In genomic region chr7:42315631-42316030, GRCh38 we compare ENCODE assay signal across 13 cellular contexts.
DNase-seq lines count a peak whose midpoint lies in the region; ATAC-seq and TF ChIP-seq lines count a peak whose summit lies in the region.
"Had no signal": no experiment of that assay in that cellular context is flagged by ENCODE, and none has a peak within 500 bp of the region (broad histone marks: within the 10 kb centered on the region; RNA-seq: fewer than 3 reads in every experiment).

No MANE protein-coding gene starts in this region.

- H3K36me3 ChIP-seq in PC-3 (ENCODE audit: low read depth, low read length) (no peaks in the 10 kb centered on the region), HAP-1 (replicated peaks) (no peaks in the 10 kb centered on the region)

- no peak for TF ChIP-seq CTCF in PC-3 (conservative IDR thresholded peaks at IDR 0.05; ENCODE audit: low read depth, low read length)

- H3K4me1 Mint-ChIP-seq in stimulated activated naive B cell treated with anti-CD40 and anti-IgM and Interleukin-4, amounts not matched to agents 10 μg/mL and 1 μg/mL and 100 μg/mL, for 72 hours = peaks cover 2 to 9% of the 10 kb centered on the region in 2 donors
- H3K4me1 Mint-ChIP-seq: T-helper 17 cell had no signal

- H3K4me3 Mint-ChIP-seq in stimulated activated naive B cell treated with anti-CD40 and anti-IgM and Interleukin-4, amounts not matched to agents 10 μg/mL and 1 μg/mL and 100 μg/mL, for 72 hours = no peak overlapping the region
- H3K4me3 Mint-ChIP-seq: CD8-positive, alpha-beta T cell; stimulated activated naive CD8-positive, alpha-beta T cell treated with anti-CD3 and anti-CD28 coated beads, Interleukin-15, Interleukin-2, amounts not matched to agents 100 ng/mL and 50 ng/mL, for 24 hours; T-helper 17 cell had no signal

- no peak overlapping the region for H3K27ac ChIP-seq in PC-3 (ENCODE audit: low read length)
- no peak overlapping the region for H3K27ac ChIP-seq in epithelial cell of prostate

- intact Hi-C loops in PC-3 (cut with micrococcal nuclease) = loop anchor here (5.0 kb wide), 1 partner anchor 252 kb away; no protein-coding TSS in a partner anchor

- no peak overlapping the region for H3K27ac Mint-ChIP-seq in stimulated activated naive B cell treated with anti-CD40 and anti-IgM and Interleukin-4, amounts not matched to agents 10 μg/mL and 1 μg/mL and 100 μg/mL, for 72 hours
- H3K27ac Mint-ChIP-seq: CD8-positive, alpha-beta T cell; stimulated activated naive CD8-positive, alpha-beta T cell treated with anti-CD3 and anti-CD28 coated beads, Interleukin-15, Interleukin-2, amounts not matched to agents 100 ng/mL and 50 ng/mL, for 24 hours; T-helper 17 cell had no signal

- peak; percentile 25 for DNase-seq in EL
- DNase-seq in PC-3 = peak; percentile 69
- DNase-seq in epithelial cell of prostate (ENCODE audit: low read depth, low spot score) = peak; percentile 8
- DNase-seq in renal cortical epithelial cell (ENCODE audit: low read depth) = peak; percentile 66
- no peak for DNase-seq in ACHN
- no peak for DNase-seq in HAP-1 (ENCODE audit: low spot score in 2 of 2)
- no peak for DNase-seq in NCI-H2196 (lab: John Stamatoyannopoulos, UW; ENCODE audit: unreplicated experiment)
- DNase-seq in stimulated activated naive B cell treated with anti-CD40 and anti-IgM and Interleukin-4, amounts not matched to agents 10 μg/mL and 1 μg/mL and 100 μg/mL, for 72 hours = no peak
- DNase-seq: activated CD4-positive, alpha-beta T cell treated with anti-CD3 and anti-CD28 coated beads, Interleukin-2, amount 50 U/mL, for 1 hour; CD8-positive, alpha-beta T cell; stimulated activated CD4-positive, alpha-beta T cell treated with anti-CD3 and anti-CD28 coated beads, Interleukin-4, amount 100 ng/mL, for 1 hour; T-helper 17 cell had no signal

- H4K20me1 ChIP-seq in PC-3 (ENCODE audit: low read length) = no peaks in the 10 kb centered on the region

- H3K4me1 ChIP-seq in PC-3 (ENCODE audit: insufficient read depth, low read length) (peaks cover 32% of the 10 kb centered on the region), HAP-1 (no peaks in the 10 kb centered on the region)

- no peaks in the 10 kb centered on the region for H3F3A ChIP-seq in PC-3 (ENCODE audit: low read length, unreplicated experiment)

- peak; percentile 84 for ATAC-seq in PC-3
- ATAC-seq in stimulated activated naive B cell treated with anti-CD40 and anti-IgM and Interleukin-4, amounts not matched to agents 10 μg/mL and 1 μg/mL and 100 μg/mL, for 72 hours (replicated peaks) = no peak
- ATAC-seq: CD8-positive, alpha-beta T cell; T-helper 17 cell had no signal

- no peaks in the 10 kb centered on the region for H3K36me3 Mint-ChIP-seq in stimulated activated naive B cell treated with anti-CD40 and anti-IgM and Interleukin-4, amounts not matched to agents 10 μg/mL and 1 μg/mL and 100 μg/mL, for 72 hours
- H3K36me3 Mint-ChIP-seq: CD8-positive, alpha-beta T cell had no signal

- CTCF ChIA-PET in PC-3 (lab: Charles Lee) = no interaction called here

- no TSS peak for BruUV-seq in PC-3 (replicated peaks; lab: Mats Ljungman, UMichigan)

- peak overlapping the region; percentile 48 for H3K4me2 ChIP-seq in PC-3 (ENCODE audit: low read length)

- H3K9me3 Mint-ChIP-seq in stimulated activated naive B cell treated with anti-CD40 and anti-IgM and Interleukin-4, amounts not matched to agents 10 μg/mL and 1 μg/mL and 100 μg/mL, for 72 hours = peaks cover 8 to 14% of the 10 kb centered on the region in 2 donors

- no peak overlapping the region for H2AFZ ChIP-seq in PC-3 (ENCODE audit: low read length)

- POLR2A ChIA-PET in PC-3 (lab: Charles Lee; ENCODE audit: unreplicated experiment) = no interaction called here

- H3K4me3 ChIP-seq in PC-3 (ENCODE audit: low read length) (0 out of 2 replicates have a peak overlapping the region, but pooled peaks have one; percentile 8), HAP-1 (no peak overlapping the region)

- H3K79me2 ChIP-seq in PC-3 (ENCODE audit: low read length) = no peaks in the 10 kb centered on the region

- peaks cover 10 to 34% of the 10 kb centered on the region in 2 donors for H3K27me3 Mint-ChIP-seq in stimulated activated naive B cell treated with anti-CD40 and anti-IgM and Interleukin-4, amounts not matched to agents 10 μg/mL and 1 μg/mL and 100 μg/mL, for 72 hours
- H3K27me3 Mint-ChIP-seq: T-helper 17 cell had no signal

- H3K9me2 ChIP-seq in PC-3 (replicated peaks; ENCODE audit: low read length) = no peaks in the 10 kb centered on the region

- no peaks in the 10 kb centered on the region for H3K9me3 ChIP-seq in PC-3 (ENCODE audit: low read length)
- H3K9me3 ChIP-seq in HAP-1 = no peaks in the 10 kb centered on the region

- no peak overlapping the region for H3K9ac ChIP-seq in PC-3 (ENCODE audit: low read length)

- H3K27me3 ChIP-seq in PC-3 (ENCODE audit: low read length) = no peaks in the 10 kb centered on the region
- H3K27me3 ChIP-seq in HAP-1 (ENCODE audit: low read depth) = peaks cover 12% of the 10 kb centered on the region; the same call in 1 of the 2 replicates

- in situ Hi-C loops in ACHN (cut with HindIII; ENCODE audit: low pct_ligation_motif_present, low pct_unique_long_range_greater_than_20kb, low sequenced_read_pairs) = no loop called here
- in situ Hi-C loops in HAP-1 (cut with MboI; ENCODE audit: low sequenced_read_pairs) = no loop called here

Comparison
In these comparisons a context has a peak if more than half of its experiments do, and no peak if none do; other contexts are left out.
1. DNase-seq: peak in EL (single experiment), PC-3 (single experiment), epithelial cell of prostate (single experiment) and renal cortical epithelial cell (single experiment); none in ACHN (single experiment), HAP-1 (0 of 2), NCI-H2196 (single experiment) and stimulated activated naive B cell treated with anti-CD40 and anti-IgM and Interleukin-4, amounts not matched to agents 10 μg/mL and 1 μg/mL and 100 μg/mL, for 72 hours (single experiment).